ENCODE assay signal across 10 cellular contexts in the genomic region with DNA sequence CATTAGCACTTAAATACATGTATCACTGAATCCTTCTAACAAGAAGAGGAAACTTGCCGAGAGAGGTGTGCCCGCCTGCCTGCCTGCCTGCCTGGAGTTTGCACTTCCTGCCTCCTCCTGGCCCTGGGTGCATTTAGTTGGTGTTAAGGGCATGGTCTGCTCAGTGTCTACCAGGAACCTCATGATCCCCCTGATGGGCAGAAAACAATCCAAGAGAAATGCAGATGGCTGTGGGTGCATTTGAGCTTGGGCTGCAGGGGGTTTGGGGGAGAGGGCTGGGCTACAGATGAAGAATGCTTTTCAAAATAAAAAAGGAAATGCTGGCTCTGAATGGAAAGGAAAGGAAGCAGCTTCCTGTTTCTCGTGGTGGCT. TPM values are rescaled to one million over a fixed set of nuclear protein-coding genes. Genes with fewer than 3 reads are reported as not detected.
DNase-seq lines count a peak whose midpoint lies in the region; ATAC-seq and TF ChIP-seq lines count a peak whose summit lies in the region.
"Had no signal": no experiment of that assay in that cellular context is flagged by ENCODE, and none has a peak within 500 bp of the region (broad histone marks: within the 10 kb centered on the region; RNA-seq: fewer than 3 reads in every experiment).

No MANE protein-coding gene starts in this region.

- H3K27ac Mint-ChIP-seq in activated T-cell treated with anti-CD3 and anti-CD28 coated beads, Interleukin-2, amount 50 U/mL, for 72 hours = peak overlapping the region; percentile 90
- peak overlapping the region; percentile 89 to 99 for H3K27ac Mint-ChIP-seq in activated naive CD4-positive, alpha-beta T cell treated with anti-CD3 and anti-CD28 coated beads, Interleukin-2, amount 50 U/mL, for 72 hours

- H3K27me3 ChIP-seq in subcutaneous abdominal adipose tissue (ENCODE audit: control insufficient read depth in 5 of 5, insufficient read depth in 4 of 5, low read length in 5 of 5) (no peaks in the 10 kb centered on the region), MG63 (no peaks in the 10 kb centered on the region), tibial artery (no peaks in the 10 kb centered on the region)
- H3K27me3 ChIP-seq: tibial nerve had no signal

- peaks cover 98% of the 10 kb centered on the region for H3K4me1 Mint-ChIP-seq in activated T-cell treated with anti-CD3 and anti-CD28 coated beads, Interleukin-2, amount 50 U/mL, for 72 hours (ENCODE audit: low read depth)

- H3K4me3 Mint-ChIP-seq in activated T-cell treated with anti-CD3 and anti-CD28 coated beads, Interleukin-2, amount 50 U/mL, for 72 hours = peak overlapping the region; percentile 78 to 85

- H3K27ac ChIP-seq in subcutaneous abdominal adipose tissue (ENCODE audit: low read depth, low read length) (peak overlapping the region; percentile 17), tibial artery (no peak overlapping the region)

- no peaks in the 10 kb centered on the region for H3K36me3 ChIP-seq in subcutaneous abdominal adipose tissue (ENCODE audit: control insufficient read depth in 5 of 5, insufficient read depth in 5 of 5, low read length in 5 of 5)
- H3K36me3 ChIP-seq in MG63 = no peaks in the 10 kb centered on the region
- no peaks in the 10 kb centered on the region for H3K36me3 ChIP-seq in tibial artery
- H3K36me3 ChIP-seq: tibial nerve had no signal

- peaks cover 8 to 23% of the 10 kb centered on the region in 2 donors for H3K36me3 Mint-ChIP-seq in activated T-cell treated with anti-CD3 and anti-CD28 coated beads, Interleukin-2, amount 50 U/mL, for 72 hours (ENCODE audit: insufficient read depth in 2 of 2)
- peaks cover 6 to 46% of the 10 kb centered on the region in 2 donors for H3K36me3 Mint-ChIP-seq in activated naive CD4-positive, alpha-beta T cell treated with anti-CD3 and anti-CD28 coated beads, Interleukin-2, amount 50 U/mL, for 72 hours

- no peaks in the 10 kb centered on the region for H3K9me3 Mint-ChIP-seq in activated T-cell treated with anti-CD3 and anti-CD28 coated beads, Interleukin-2, amount 50 U/mL, for 72 hours
- no peaks in the 10 kb centered on the region for H3K9me3 Mint-ChIP-seq in activated naive CD4-positive, alpha-beta T cell treated with anti-CD3 and anti-CD28 coated beads, Interleukin-2, amount 50 U/mL, for 72 hours

- TF ChIP-seq CTCF in tibial artery (IDR thresholded peaks at IDR 0.05) = no peak

- DNase-seq in activated T-cell treated with anti-CD3 and anti-CD28 coated beads, Interleukin-2, amount 50 U/mL, for 72 hours = peak; percentile 21 to 23
- no peak for DNase-seq in activated T-cell treated with anti-CD3 and anti-CD28 coated beads, Interleukin-2, amount 50 U/mL, for 48 hours
- DNase-seq in activated naive CD4-positive, alpha-beta T cell treated with anti-CD3 and anti-CD28 coated beads, Interleukin-2, amount 50 U/mL, for 72 hours (ENCODE audit: low spot score in 2 of 2) = no peak
- DNase-seq in NCI-H1092 (lab: John Stamatoyannopoulos, UW) = no peak
- no peak for DNase-seq in MG63
- DNase-seq in tibial artery = no peak
- DNase-seq: NCI-H524 treated with DMSO at 0.1 percent for 48 hours had no signal

- H3K4me1 ChIP-seq in subcutaneous abdominal adipose tissue (ENCODE audit: control insufficient read depth in 5 of 5, insufficient read depth in 5 of 5, low read length in 5 of 5) = peaks cover 7 to 46% (median 36%) of the 10 kb centered on the region in 5 donors
- H3K4me1 ChIP-seq in tibial artery = peaks cover 0 to 20% (median 3%) of the 10 kb centered on the region in 4 donors

- intact Hi-C loops in tibial artery (cut with DNase I; ENCODE audit: low total_unique reads) = no loop called here

- H3K4me3 ChIP-seq in subcutaneous abdominal adipose tissue (ENCODE audit: low read depth in 1 of 5, low read length in 5 of 5) (peak overlapping the region in 2 of 5 donors; percentile 1 to 29), MG63 (no peak overlapping the region), tibial artery (no peak overlapping the region)
- H3K4me3 ChIP-seq: tibial nerve had no signal

- peak; percentile 13 to 17 for ATAC-seq in activated T-cell treated with anti-CD3 and anti-CD28 coated beads, Interleukin-2, amount 50 U/mL, for 72 hours (replicated peaks in 1 of 2)
- peak; percentile 17 for ATAC-seq in HG03196 (IDR thresholded peaks at IDR 0.05; ENCODE audit: unreplicated experiment)
- peak in 1 of 2 donors; percentile 28 for ATAC-seq in activated naive CD4-positive, alpha-beta T cell treated with anti-CD3 and anti-CD28 coated beads, Interleukin-2, amount 50 U/mL, for 72 hours

- H3K27me3 Mint-ChIP-seq in activated T-cell treated with anti-CD3 and anti-CD28 coated beads, Interleukin-2, amount 50 U/mL, for 72 hours (ENCODE audit: low read depth) = no peaks in the 10 kb centered on the region

- peak overlapping the region in 2 of 5 donors; percentile 16 to 30 for H3K9ac ChIP-seq in subcutaneous abdominal adipose tissue (ENCODE audit: low read length in 5 of 5)

- H3K9me3 ChIP-seq in subcutaneous abdominal adipose tissue (ENCODE audit: control insufficient read depth in 5 of 5, low read length in 5 of 5) (no peaks in the 10 kb centered on the region), MG63 (no peaks in the 10 kb centered on the region), tibial artery (no peaks in the 10 kb centered on the region)
- H3K9me3 ChIP-seq: tibial nerve had no signal

RNA-seq across cellular contexts. Expression of a gene that starts 10.1 kb away (rescaled TPM):
- 100 to 1,000 TPM; 191 to 296 TPM for total RNA-seq in activated T-cell treated with anti-CD3 and anti-CD28 coated beads, Interleukin-2, amount 50 U/mL, for 72 hours
- 100 to 1,000 TPM; 132 to 194 TPM for total RNA-seq in activated naive CD4-positive, alpha-beta T cell treated with anti-CD3 and anti-CD28 coated beads, Interleukin-2, amount 50 U/mL, for 72 hours
- 0.52 and 7.6 TPM in 2 replicates for total RNA-seq in MG63 (2014; rRNA removed; shearing (Covaris generic); ENCODE audit: low replicate concordance)

Comparison
In these comparisons a context has a peak if more than half of its experiments do, and no peak if none do; other contexts are left out.
1. DNase-seq: peak in activated T-cell treated with anti-CD3 and anti-CD28 coated beads, Interleukin-2, amount 50 U/mL, for 72 hours (2 of 2); none in activated T-cell treated with anti-CD3 and anti-CD28 coated beads, Interleukin-2, amount 50 U/mL, for 48 hours (0 of 2), activated naive CD4-positive, alpha-beta T cell treated with anti-CD3 and anti-CD28 coated beads, Interleukin-2, amount 50 U/mL, for 72 hours (0 of 2), NCI-H1092 (single experiment), MG63 (single experiment) and tibial artery (0 of 2).
2. RNA of a gene that starts 10.1 kb away (total RNA-seq): 191 to 296 TPM in activated T-cell treated with anti-CD3 and anti-CD28 coated beads, Interleukin-2, amount 50 U/mL, for 72 hours and 132 to 194 TPM in activated naive CD4-positive, alpha-beta T cell treated with anti-CD3 and anti-CD28 coated beads, Interleukin-2, amount 50 U/mL, for 72 hours; 0.52 to 7.6 TPM in MG63; every median in the first group is over 10 times any median in the second.